ENCODE assay signal across 1 cellular context in genomic region chr11:75315439-75315805, GRCh38.
TF ChIP-seq lines count a peak whose summit lies in the region.

No MANE protein-coding gene starts in this region.

TF ChIP-seq in endothelial cell of umbilical vein, 7 proteins besides CTCF, POLR2A, EP300 and RAD21 (continued from another document):
- TF ChIP-seq MAX (IDR thresholded peaks at IDR 0.05; ENCODE audit: insufficient read depth, insufficient read length) (no peak), FOS (IDR thresholded peaks at IDR 0.05; ENCODE audit: borderline replicate concordance, insufficient read depth, low read length) (no peak)
